Comparison of ENCODE assay signal across 11 cellular contexts in the genomic region with DNA sequence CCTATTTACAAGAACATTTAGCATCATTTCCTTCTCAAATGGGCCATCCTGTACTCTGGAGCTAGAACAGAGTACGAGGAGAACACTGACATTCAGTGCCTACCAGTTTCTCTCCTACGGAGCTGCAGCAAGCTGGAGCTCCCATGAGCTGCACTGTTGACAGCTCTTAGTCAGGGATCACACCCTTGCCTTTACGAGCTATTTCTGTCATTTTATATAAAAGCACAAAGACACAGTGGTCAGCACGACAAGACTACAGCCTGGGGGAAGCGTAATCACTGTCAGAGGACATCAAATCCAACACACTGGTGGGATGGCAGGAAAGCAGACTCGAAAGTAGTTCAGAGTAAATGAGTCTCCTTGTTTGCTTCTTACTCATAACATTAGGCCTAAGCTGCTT. TPM values are rescaled to one million over a fixed set of nuclear protein-coding genes. Genes with fewer than 3 reads are reported as not detected.
A peak's percentile ranks its signal among the peaks of the same experiment; 100 is the strongest.
DNase-seq lines count a peak whose midpoint lies in the region; ATAC-seq and TF ChIP-seq lines count a peak whose summit lies in the region.
"Had no signal": no experiment of that assay in that cellular context is flagged by ENCODE, and none has a peak within 500 bp of the region (broad histone marks: within the 10 kb centered on the region; RNA-seq: fewer than 3 reads in every experiment).

No MANE protein-coding gene starts in this region.

- no peak overlapping the region for H3K27ac Mint-ChIP-seq in CD4-positive, alpha-beta T cell
- no peak overlapping the region for H3K27ac Mint-ChIP-seq in endodermal cell
- H3K27ac Mint-ChIP-seq: activated CD4-positive, alpha-beta memory T cell treated with anti-CD3 and anti-CD28 coated beads for 36 hours had no signal

- peaks cover 35% of the 10 kb centered on the region for H3K36me3 ChIP-seq in Karpas-422 (ENCODE audit: insufficient read depth, low read length)
- no peaks in the 10 kb centered on the region for H3K36me3 ChIP-seq in neural cell (ENCODE audit: insufficient read depth, low read length)
- no peaks in the 10 kb centered on the region for H3K36me3 ChIP-seq in endodermal cell (ENCODE audit: control insufficient read depth, insufficient read depth, low read length)
- H3K36me3 ChIP-seq in spleen: no peaks in the 10 kb centered on the region

- H3K27me3 ChIP-seq in CD4-positive, alpha-beta T cell (ENCODE audit: control insufficient read depth, insufficient read depth, low read length): no peaks in the 10 kb centered on the region
- H3K27me3 ChIP-seq in Karpas-422 (ENCODE audit: low read length) (no peaks in the 10 kb centered on the region), neural cell (ENCODE audit: insufficient read depth, low read depth, low read length) (peaks cover 16% of the 10 kb centered on the region), endodermal cell (ENCODE audit: control insufficient read depth, insufficient read depth, low read length, poor library complexity, severe bottlenecking) (peaks cover 80% of the 10 kb centered on the region), spleen (replicated peaks in 1 of 7) (peaks cover 0 to 30% (median 9%) of the 10 kb centered on the region in 7 donors)

- H3F3A ChIP-seq in neural cell (ENCODE audit: insufficient read depth, low read length, poor library complexity, severe bottlenecking): peaks cover 3% of the 10 kb centered on the region

- no peak for ATAC-seq in CD4-positive, alpha-beta T cell (ENCODE audit: poor library complexity)
- no peak for ATAC-seq in HG03280 (IDR thresholded peaks at IDR 0.05; ENCODE audit: unreplicated experiment)
- ATAC-seq: psoas muscle had no signal

- no peak for DNase-seq in CD4-positive, alpha-beta T cell
- DNase-seq in Karpas-422 (no peak), astrocyte of the hippocampus (ENCODE audit: low read depth, low spot score) (peak; percentile 48), endodermal cell (no peak), spleen (no peak)
- no peak for DNase-seq in effector CD4-positive, alpha-beta T cell
- DNase-seq: activated CD4-positive, alpha-beta memory T cell treated with anti-CD3 and anti-CD28 coated beads for 36 hours; NCI-H2171; psoas muscle had no signal

- peak overlapping the region; percentile 65 for H3K4me3 Mint-ChIP-seq in CD4-positive, alpha-beta T cell
- H3K4me3 Mint-ChIP-seq in endodermal cell: no peak overlapping the region
- H3K4me3 Mint-ChIP-seq: activated CD4-positive, alpha-beta memory T cell treated with anti-CD3 and anti-CD28 coated beads for 36 hours had no signal

- H3K36me3 Mint-ChIP-seq in CD4-positive, alpha-beta T cell (ENCODE audit: low read depth): peaks cover 4% of the 10 kb centered on the region
- peaks cover 3% of the 10 kb centered on the region for H3K36me3 Mint-ChIP-seq in endodermal cell (ENCODE audit: low read depth)

- H3K27ac ChIP-seq in CD4-positive, alpha-beta T cell (ENCODE audit: low read depth, low read length): no peak overlapping the region
- H3K27ac ChIP-seq in Karpas-422 (ENCODE audit: low read length) (peak overlapping the region; percentile 95), neural cell (ENCODE audit: low read length) (peak overlapping the region; percentile 73), endodermal cell (ENCODE audit: low read depth, low read length) (no peak overlapping the region), spleen (peak overlapping the region in 2 of 8 donors; percentile 48 to 66)
- H3K27ac ChIP-seq: psoas muscle had no signal

- peak; percentile 24 for TF ChIP-seq RAD21 in neural cell (conservative IDR thresholded peaks at IDR 0.05)

- peak; percentile 76 for TF ChIP-seq EP300 in neural cell (conservative IDR thresholded peaks at IDR 0.05; ENCODE audit: poor library complexity, severe bottlenecking)

- WGBS in endodermal cell (ENCODE audit: insufficient coverage in 1 of 2, insufficient read length in 1 of 2), 2 experiments: 58 to 64% methylated on average over 4 to 6 of the region's 6 CpGs
- 79 to 88% (median 83%) methylated on average over 6 of the region's 6 CpGs for WGBS in spleen, 5 donors

- H3K4me1 ChIP-seq in Karpas-422 (ENCODE audit: low read length) (peaks cover 84% of the 10 kb centered on the region), endodermal cell (ENCODE audit: control insufficient read depth, insufficient read depth, low read length) (peaks cover 9% of the 10 kb centered on the region), spleen (peaks cover 0 to 97% (median 73%) of the 10 kb centered on the region in 6 donors)

- H2AFZ ChIP-seq in Karpas-422 (ENCODE audit: low read length) (no peak overlapping the region), neural cell (ENCODE audit: low read depth, low read length) (no peak overlapping the region)

- no peak for TF ChIP-seq CTCF in CD4-positive, alpha-beta T cell (IDR thresholded peaks at IDR 0.05)
- TF ChIP-seq CTCF in neural cell (IDR thresholded peaks at IDR 0.05; ENCODE audit: poor library complexity, severe bottlenecking): no peak
- TF ChIP-seq CTCF in endodermal cell (conservative IDR thresholded peaks at IDR 0.05): no peak
- no peak for TF ChIP-seq CTCF in spleen (IDR thresholded peaks at IDR 0.05 in 8 of 11, conservative IDR thresholded peaks at IDR 0.05 in 3 of 11)

- H3K79me2 ChIP-seq in Karpas-422 (ENCODE audit: low read length): peaks cover 73% of the 10 kb centered on the region
- peaks cover 8% of the 10 kb centered on the region for H3K79me2 ChIP-seq in neural cell (replicated peaks; ENCODE audit: insufficient read depth, low read length)

- H3K9me2 ChIP-seq in Karpas-422 (replicated peaks; ENCODE audit: insufficient read depth, low read length) (no peaks in the 10 kb centered on the region), neural cell (ENCODE audit: insufficient read depth, low read length) (no peaks in the 10 kb centered on the region)

- no peaks in the 10 kb centered on the region for H3K9me3 Mint-ChIP-seq in CD4-positive, alpha-beta T cell
- no peaks in the 10 kb centered on the region for H3K9me3 Mint-ChIP-seq in endodermal cell
- H3K9me3 Mint-ChIP-seq: activated CD4-positive, alpha-beta memory T cell treated with anti-CD3 and anti-CD28 coated beads for 36 hours had no signal

- H3K4me1 Mint-ChIP-seq in CD4-positive, alpha-beta T cell (ENCODE audit: low read depth): peaks cover 69% of the 10 kb centered on the region
- peaks cover 47% of the 10 kb centered on the region for H3K4me1 Mint-ChIP-seq in endodermal cell

- TF ChIP-seq POLR2A in spleen (IDR thresholded peaks at IDR 0.05): no peak

- peak overlapping the region; percentile 89 for H3K9ac ChIP-seq in Karpas-422 (ENCODE audit: low read length)
- H3K9ac ChIP-seq in neural cell (ENCODE audit: low read length): peak overlapping the region; percentile 34
- no peak overlapping the region for H3K9ac ChIP-seq in endodermal cell (ENCODE audit: extremely low read depth, low read length, poor library complexity, severe bottlenecking)

- CTCF ChIA-PET in CD4-positive, alpha-beta T cell (lab: Charles Lee): no interaction called here

- H4K20me1 ChIP-seq in Karpas-422 (ENCODE audit: insufficient read depth, low read depth, low read length): 0 out of 2 replicates have a peak, but pooled peaks cover 4% of the 10 kb centered on the region
- no peaks in the 10 kb centered on the region for H4K20me1 ChIP-seq in neural cell (ENCODE audit: insufficient read depth)

- intact Hi-C loops in CD4-positive, alpha-beta T cell (cut with DNase I, micrococcal nuclease): no loop called here
- intact Hi-C loops in spleen (cut with DNase I; ENCODE audit: low total_unique reads): no loop called here

- H3K4me2 ChIP-seq in Karpas-422 (ENCODE audit: low read depth, low read length, poor library complexity, severe bottlenecking): peak overlapping the region; percentile 94
- peak overlapping the region; percentile 31 for H3K4me2 ChIP-seq in neural cell (ENCODE audit: low read length)

- peak overlapping the region; percentile 88 for H3K4me3 ChIP-seq in Karpas-422 (ENCODE audit: low read length)
- peak overlapping the region; percentile 49 for H3K4me3 ChIP-seq in neural cell (ENCODE audit: low read length)
- no peak overlapping the region for H3K4me3 ChIP-seq in endodermal cell (ENCODE audit: low read length)
- H3K4me3 ChIP-seq in spleen: no peak overlapping the region
- H3K4me3 ChIP-seq: psoas muscle had no signal

- no peaks in the 10 kb centered on the region for H3K27me3 Mint-ChIP-seq in CD4-positive, alpha-beta T cell
- peaks cover 78% of the 10 kb centered on the region for H3K27me3 Mint-ChIP-seq in endodermal cell (ENCODE audit: insufficient read depth)

- H3K9me3 ChIP-seq in CD4-positive, alpha-beta T cell (ENCODE audit: control insufficient read depth, low read length): no peaks in the 10 kb centered on the region
- H3K9me3 ChIP-seq in Karpas-422 (ENCODE audit: low read length) (no peaks in the 10 kb centered on the region), neural cell (ENCODE audit: low read length) (no peaks in the 10 kb centered on the region), endodermal cell (ENCODE audit: control insufficient read depth, low read length) (no peaks in the 10 kb centered on the region), spleen (no peaks in the 10 kb centered on the region)
- H3K9me3 ChIP-seq: psoas muscle had no signal

- POLR2A ChIA-PET in CD4-positive, alpha-beta T cell (lab: Charles Lee): no interaction called here

TF ChIP-seq in neural cell, 6 proteins besides CTCF, POLR2A, EP300 and RAD21 (continues in another document):
- peak; percentile 75 for TF ChIP-seq POLR2AphosphoS5 (IDR thresholded peaks at IDR 0.05)
- no peak for TF ChIP-seq MXI1 (conservative IDR thresholded peaks at IDR 0.05; ENCODE audit: poor library complexity, severe bottlenecking)

RNA-seq across cellular contexts. Expression of gene CDCA7L, which starts 2.7 kb away (rescaled TPM):
- total RNA-seq in CD4-positive, alpha-beta T cell: 10 to 100 TPM; 23.1 to 23.7 TPM
- total RNA-seq in Karpas-422 (2014; rRNA removed; shearing (Covaris generic); ENCODE audit: low replicate concordance): 278 and 314 TPM in 2 replicates
- 3.4 and 3.9 TPM in 2 replicates for polyA plus RNA-seq in neural cell
- 3.9 and 7.3 TPM in 2 replicates for polyA minus RNA-seq in neural cell
- total RNA-seq in endodermal cell: 10 to 100 TPM; 39.5 to 41.1 TPM
- polyA plus RNA-seq in endodermal cell (2013, experiment 1 of 2): 50.0 TPM
- 42.4 TPM for polyA plus RNA-seq in endodermal cell (2013, experiment 2 of 2)
- 10 to 100 TPM; 26.6 to 34.9 (median 31.1) TPM for total RNA-seq in spleen
- polyA plus RNA-seq in spleen: 10 to 100 TPM; 15.4 to 38.6 (median 19.5) TPM

Comparison
In these comparisons a context has a peak if more than half of its experiments do, and no peak if none do; other contexts are left out.
1. H3K27ac ChIP-seq: peak in Karpas-422 (single experiment) and neural cell (single experiment); none in CD4-positive, alpha-beta T cell (single experiment) and endodermal cell (single experiment).
2. H3K4me3 ChIP-seq: peak in Karpas-422 (single experiment) and neural cell (single experiment); none in endodermal cell (single experiment) and spleen (0 of 8).